In genomic region chr7:92648082-92648481, GRCh38 we compare ENCODE assay signal across 9 cellular contexts. TPM values are rescaled to one million over a fixed set of nuclear protein-coding genes. Genes with fewer than 3 reads are reported as not detected.
A peak's percentile ranks its signal among the peaks of the same experiment; 100 is the strongest.
DNase-seq lines count a peak whose midpoint lies in the region; ATAC-seq, FAIRE-seq and TF ChIP-seq lines count a peak whose summit lies in the region.
"Had no signal": no experiment of that assay in that cellular context is flagged by ENCODE, and none has a peak within 500 bp of the region (broad histone marks: within the 10 kb centered on the region; RNA-seq: fewer than 3 reads in every experiment).

No MANE protein-coding gene starts in this region.

- intact Hi-C loops in prostate gland (cut with DNase I), result no loop called here

- peaks cover 67% of the 10 kb centered on the region for H3K4me1 Mint-ChIP-seq in activated naive CD4-positive, alpha-beta T cell treated with anti-CD3 and anti-CD28 coated beads, Interleukin-2, amount 10 ng/mL, durations not matched to agents 7 days and 5 days
- H3K4me1 Mint-ChIP-seq in T-helper 2 cell treated with Interferon-gamma antibody and Interleukin-4, amounts not matched to agents 5 μg/mL and 100 μg/mL, for 36 hours (ENCODE audit: low read depth), result peaks cover 72% of the 10 kb centered on the region

- no peak overlapping the region for H3K4me3 Mint-ChIP-seq in activated naive CD4-positive, alpha-beta T cell treated with anti-CD3 and anti-CD28 coated beads, Interleukin-2, amount 10 ng/mL, durations not matched to agents 7 days and 5 days
- H3K4me3 Mint-ChIP-seq in T-helper 2 cell treated with Interferon-gamma antibody and Interleukin-4, amounts not matched to agents 5 μg/mL and 100 μg/mL, for 36 hours, result peak overlapping the region; percentile 8

- 92% methylated on average over 4 of the region's 4 CpGs for WGBS in prostate gland

- peak overlapping the region; percentile 85 for H3K27ac ChIP-seq in substantia nigra (ENCODE audit: low read depth, low read length, poor library complexity, severe bottlenecking)
- no peak overlapping the region for H3K27ac ChIP-seq in prostate gland
- H3K27ac ChIP-seq: sigmoid colon had no signal

- no peaks in the 10 kb centered on the region for H3K27me3 Mint-ChIP-seq in activated naive CD4-positive, alpha-beta T cell treated with anti-CD3 and anti-CD28 coated beads, Interleukin-2, amount 10 ng/mL, durations not matched to agents 7 days and 5 days
- no peaks in the 10 kb centered on the region for H3K27me3 Mint-ChIP-seq in T-helper 2 cell treated with Interferon-gamma antibody and Interleukin-4, amounts not matched to agents 5 μg/mL and 100 μg/mL, for 36 hours (ENCODE audit: low read depth)

- H3K9me3 Mint-ChIP-seq in activated naive CD4-positive, alpha-beta T cell treated with anti-CD3 and anti-CD28 coated beads, Interleukin-2, amount 10 ng/mL, durations not matched to agents 7 days and 5 days, result no peaks in the 10 kb centered on the region
- no peaks in the 10 kb centered on the region for H3K9me3 Mint-ChIP-seq in T-helper 2 cell treated with Interferon-gamma antibody and Interleukin-4, amounts not matched to agents 5 μg/mL and 100 μg/mL, for 36 hours

- no peaks in the 10 kb centered on the region for H3K9me3 ChIP-seq in prostate gland
- H3K9me3 ChIP-seq: sigmoid colon had no signal

- peak overlapping the region; percentile 30 for H3K27ac Mint-ChIP-seq in activated naive CD4-positive, alpha-beta T cell treated with anti-CD3 and anti-CD28 coated beads, Interleukin-2, amount 10 ng/mL, durations not matched to agents 7 days and 5 days
- peak overlapping the region; percentile 29 for H3K27ac Mint-ChIP-seq in T-helper 2 cell treated with Interferon-gamma antibody and Interleukin-4, amounts not matched to agents 5 μg/mL and 100 μg/mL, for 36 hours

- TF ChIP-seq POLR2A in prostate gland (IDR thresholded peaks at IDR 0.05), result no peak

- H3K4me1 ChIP-seq in prostate gland (replicated peaks), result no peaks in the 10 kb centered on the region

- CTCF ChIA-PET in activated naive CD4-positive, alpha-beta T cell treated with anti-CD3 and anti-CD28 coated beads, Interleukin-2, amount 10 ng/mL, durations not matched to agents 7 days and 5 days (lab: Charles Lee), result interaction anchor here (0.9 kb wide), 1 partner anchor 27 kb away, joined by 4 read pairs; no protein-coding TSS in a partner anchor

- H3K36me3 ChIP-seq in prostate gland, result no peaks in the 10 kb centered on the region
- H3K36me3 ChIP-seq: sigmoid colon had no signal

- ATAC-seq in HG02884 (IDR thresholded peaks at IDR 0.05; ENCODE audit: unreplicated experiment) (peak; percentile 74), GM21526 (IDR thresholded peaks at IDR 0.05; ENCODE audit: low FRiP score, unreplicated experiment) (no peak)

- FAIRE-seq in RCC 7860 (lab: Jason Lieb, UNC), result no peak

- peaks cover 57% of the 10 kb centered on the region for H3K36me3 Mint-ChIP-seq in activated naive CD4-positive, alpha-beta T cell treated with anti-CD3 and anti-CD28 coated beads, Interleukin-2, amount 10 ng/mL, durations not matched to agents 7 days and 5 days
- H3K36me3 Mint-ChIP-seq in T-helper 2 cell treated with Interferon-gamma antibody and Interleukin-4, amounts not matched to agents 5 μg/mL and 100 μg/mL, for 36 hours (ENCODE audit: low read depth), result peaks cover 26% of the 10 kb centered on the region

- DNase-seq in activated naive CD4-positive, alpha-beta T cell treated with anti-CD3 and anti-CD28 coated beads, Interleukin-2, amount 10 ng/mL, durations not matched to agents 7 days and 5 days, result no peak
- no peak for DNase-seq in activated naive CD4-positive, alpha-beta T cell treated with anti-CD3 and anti-CD28 coated beads, Interleukin-2, amount 50 U/mL, for 16 hours
- peak; percentile 49 for DNase-seq in T-helper 2 cell treated with Interferon-gamma antibody and Interleukin-4, amounts not matched to agents 5 μg/mL and 100 μg/mL, for 36 hours (ENCODE audit: low spot score)
- DNase-seq in substantia nigra (lab: John Stamatoyannopoulos, UW), result no peak
- no peak for DNase-seq in prostate gland (ENCODE audit: low spot score)
- DNase-seq in RCC 7860 (ENCODE audit: low spot score), result no peak
- DNase-seq: sigmoid colon had no signal

- no peaks in the 10 kb centered on the region for H3K27me3 ChIP-seq in prostate gland (replicated peaks; ENCODE audit: insufficient read depth)
- H3K27me3 ChIP-seq: sigmoid colon had no signal

- no peak for TF ChIP-seq CTCF in prostate gland (IDR thresholded peaks at IDR 0.05)

- no peak overlapping the region for H3K4me3 ChIP-seq in prostate gland
- H3K4me3 ChIP-seq: sigmoid colon had no signal

RNA-seq across cellular contexts. Expression of gene FAM133B, which starts 57.9 kb away (rescaled TPM):
- total RNA-seq in prostate gland, result 10 to 100 TPM; 14.4 to 20.8 TPM
